Comparison of ENCODE assay signal across 14 cellular contexts in genomic region chr11:99592241-99592640, GRCh38.
DNase-seq lines count a peak whose midpoint lies in the region; ATAC-seq and TF ChIP-seq lines count a peak whose summit lies in the region.
"Had no signal": no experiment of that assay in that cellular context is flagged by ENCODE, and none has a peak within 500 bp of the region (broad histone marks: within the 10 kb centered on the region; RNA-seq: fewer than 3 reads in every experiment).

No MANE protein-coding gene starts in this region.

- no peaks in the 10 kb centered on the region for H3K9me3 ChIP-seq in MG63
- H3K9me3 ChIP-seq: A549, Caco-2 had no signal

- DNase-seq in MG63 (peak; percentile 25), amniotic epithelial cell (ENCODE audit: low read depth) (peak; percentile 70), fibroblast of the aortic adventitia (ENCODE audit: low read depth) (peak; percentile 0), SW480 (ENCODE audit: low spot score) (no peak), 8988T (no peak)
- DNase-seq: Caco-2; CD8-positive, alpha-beta memory T cell; DND-41; GDM1; GM23248 had no signal

- no peaks in the 10 kb centered on the region for H3K36me3 ChIP-seq in MG63

- no peak overlapping the region for H3K4me3 ChIP-seq in MG63
- no peak overlapping the region for H3K4me3 ChIP-seq in fibroblast of the aortic adventitia (ENCODE audit: low read depth, low read length)
- H3K4me3 ChIP-seq: A549, GM23248 had no signal

- ATAC-seq in GM21390 (IDR thresholded peaks at IDR 0.05; ENCODE audit: unreplicated experiment) (no peak), HG03521 (IDR thresholded peaks at IDR 0.05; ENCODE audit: unreplicated experiment) (no peak)
- ATAC-seq: A549, HCT116 had no signal

- TF ChIP-seq CTCF in fibroblast of the aortic adventitia (IDR thresholded peaks at IDR 0.05; ENCODE audit: insufficient read depth, low read length): no peak

- H3K27me3 ChIP-seq in MG63: no peaks in the 10 kb centered on the region

Comparison
In these comparisons a context has a peak if more than half of its experiments do, and no peak if none do; other contexts are left out.
1. DNase-seq: peak in MG63 (single experiment), amniotic epithelial cell (single experiment) and fibroblast of the aortic adventitia (single experiment); none in SW480 (single experiment) and 8988T (single experiment).